Comparison of ENCODE assay signal across 1 cellular context in the genomic region with DNA sequence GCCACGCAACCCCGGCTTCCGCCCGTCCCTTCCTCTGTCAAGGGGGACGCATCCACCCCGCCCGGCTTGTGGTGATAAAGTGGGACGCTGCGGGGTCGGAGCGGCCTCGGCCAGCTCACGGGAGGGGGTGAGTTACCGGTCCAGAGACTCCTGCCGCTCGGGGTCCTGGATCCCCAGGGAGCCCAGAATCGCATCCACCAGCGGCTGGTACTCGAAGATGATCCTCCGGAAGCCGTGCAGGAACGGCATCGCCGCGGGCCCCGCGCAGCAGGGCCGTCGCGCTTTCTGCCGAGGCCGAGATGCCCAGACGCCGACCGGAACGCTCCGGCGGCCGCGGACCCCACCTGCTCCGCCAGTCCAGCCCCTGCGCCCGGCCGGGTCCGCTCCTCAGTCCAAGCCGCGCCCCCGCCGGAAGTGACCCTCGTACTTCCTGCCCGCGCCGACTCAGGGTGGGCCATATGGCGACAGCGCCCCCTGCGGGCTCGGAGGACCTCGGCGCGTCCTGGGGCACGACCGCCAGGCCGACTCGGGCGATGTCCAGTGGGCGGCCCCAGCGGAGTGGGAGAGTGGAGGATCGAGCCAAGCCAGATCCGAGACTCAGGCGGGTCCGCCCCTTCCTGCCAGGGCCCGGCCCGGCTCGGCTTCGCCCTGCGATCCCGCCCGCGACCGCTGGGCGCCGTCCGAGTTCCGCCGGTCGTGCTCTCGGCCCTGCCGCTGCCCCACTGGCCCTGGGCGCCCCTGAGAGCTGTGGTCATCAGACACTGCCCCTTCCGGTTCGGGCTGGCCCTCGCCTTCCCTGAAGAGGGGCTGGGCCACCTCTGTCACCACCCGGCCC.
A peak's percentile ranks its signal among the peaks of the same experiment; 100 is the strongest.
TF ChIP-seq lines count a peak whose summit lies in the region.

A gene with protein sequence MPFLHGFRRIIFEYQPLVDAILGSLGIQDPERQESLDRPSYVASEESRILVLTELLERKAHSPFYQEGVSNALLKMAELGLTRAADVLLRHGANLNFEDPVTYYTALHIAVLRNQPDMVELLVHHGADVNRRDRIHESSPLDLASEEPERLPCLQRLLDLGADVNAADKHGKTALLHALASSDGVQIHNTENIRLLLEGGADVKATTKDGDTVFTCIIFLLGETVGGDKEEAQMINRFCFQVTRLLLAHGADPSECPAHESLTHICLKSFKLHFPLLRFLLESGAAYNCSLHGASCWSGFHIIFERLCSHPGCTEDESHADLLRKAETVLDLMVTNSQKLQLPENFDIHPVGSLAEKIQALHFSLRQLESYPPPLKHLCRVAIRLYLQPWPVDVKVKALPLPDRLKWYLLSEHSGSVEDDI (minus strand): TSS at position 401 of the 835 bp plus-strand sequence. CDS start 152 bp downstream, at position 249.

TF ChIP-seq in HepG2, 621 proteins besides CTCF, POLR2A, EP300 and RAD21 (continues in another document):
- peak; percentile 66 for TF ChIP-seq ZNF609 (CRISPR knock-in tag; IDR thresholded peaks at IDR 0.05; ENCODE audit: borderline replicate concordance)
- TF ChIP-seq, protein P1, sequence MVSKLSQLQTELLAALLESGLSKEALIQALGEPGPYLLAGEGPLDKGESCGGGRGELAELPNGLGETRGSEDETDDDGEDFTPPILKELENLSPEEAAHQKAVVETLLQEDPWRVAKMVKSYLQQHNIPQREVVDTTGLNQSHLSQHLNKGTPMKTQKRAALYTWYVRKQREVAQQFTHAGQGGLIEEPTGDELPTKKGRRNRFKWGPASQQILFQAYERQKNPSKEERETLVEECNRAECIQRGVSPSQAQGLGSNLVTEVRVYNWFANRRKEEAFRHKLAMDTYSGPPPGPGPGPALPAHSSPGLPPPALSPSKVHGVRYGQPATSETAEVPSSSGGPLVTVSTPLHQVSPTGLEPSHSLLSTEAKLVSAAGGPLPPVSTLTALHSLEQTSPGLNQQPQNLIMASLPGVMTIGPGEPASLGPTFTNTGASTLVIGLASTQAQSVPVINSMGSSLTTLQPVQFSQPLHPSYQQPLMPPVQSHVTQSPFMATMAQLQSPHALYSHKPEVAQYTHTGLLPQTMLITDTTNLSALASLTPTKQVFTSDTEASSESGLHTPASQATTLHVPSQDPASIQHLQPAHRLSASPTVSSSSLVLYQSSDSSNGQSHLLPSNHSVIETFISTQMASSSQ (IDR thresholded peaks at IDR 0.05; ENCODE audit: low read depth): no peak
- TF ChIP-seq, protein P1 (CRISPR knock-in tag; IDR thresholded peaks at IDR 0.05; ENCODE audit: borderline replicate concordance): peak; percentile 74; the same call in 1 of the 2 replicates
- TF ChIP-seq, protein P2, sequence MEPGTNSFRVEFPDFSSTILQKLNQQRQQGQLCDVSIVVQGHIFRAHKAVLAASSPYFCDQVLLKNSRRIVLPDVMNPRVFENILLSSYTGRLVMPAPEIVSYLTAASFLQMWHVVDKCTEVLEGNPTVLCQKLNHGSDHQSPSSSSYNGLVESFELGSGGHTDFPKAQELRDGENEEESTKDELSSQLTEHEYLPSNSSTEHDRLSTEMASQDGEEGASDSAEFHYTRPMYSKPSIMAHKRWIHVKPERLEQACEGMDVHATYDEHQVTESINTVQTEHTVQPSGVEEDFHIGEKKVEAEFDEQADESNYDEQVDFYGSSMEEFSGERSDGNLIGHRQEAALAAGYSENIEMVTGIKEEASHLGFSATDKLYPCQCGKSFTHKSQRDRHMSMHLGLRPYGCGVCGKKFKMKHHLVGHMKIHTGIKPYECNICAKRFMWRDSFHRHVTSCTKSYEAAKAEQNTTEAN (CRISPR knock-in tag; conservative IDR thresholded peaks at IDR 0.05): peak; percentile 65; the same call in 1 of the 2 replicates
- TF ChIP-seq ZNF605 (CRISPR knock-in tag; IDR thresholded peaks at IDR 0.05): peak; percentile 36; the same call in 1 of the 2 replicates
- TF ChIP-seq SOX5 (CRISPR knock-in tag; IDR thresholded peaks at IDR 0.05; ENCODE audit: borderline replicate concordance): peak; percentile 64; the same call in 1 of the 2 replicates
- TF ChIP-seq GTF3A (CRISPR knock-in tag; conservative IDR thresholded peaks at IDR 0.05): peak; percentile 84; the same call in 1 of the 2 replicates
- peak; percentile 67; the same call in 1 of the 2 replicates for TF ChIP-seq BCL6 (CRISPR knock-in tag; IDR thresholded peaks at IDR 0.05)
- TF ChIP-seq ZMYM3 (CRISPR knock-in tag; IDR thresholded peaks at IDR 0.05): peak; percentile 65; the same call in 1 of the 2 replicates
- TF ChIP-seq ARNTL (CRISPR knock-in tag; IDR thresholded peaks at IDR 0.05): peak; percentile 61
- TF ChIP-seq TGIF2 (CRISPR knock-in tag; IDR thresholded peaks at IDR 0.05): peak; percentile 42; the same call in 1 of the 2 replicates
- TF ChIP-seq ZNF503 (CRISPR knock-in tag; IDR thresholded peaks at IDR 0.05): peak; percentile 63; the same call in 1 of the 2 replicates
- TF ChIP-seq HNRNPLL (IDR thresholded peaks at IDR 0.05; ENCODE audit: low read depth, low read length, poor library complexity, severe bottlenecking): peak; percentile 58
- no peak for TF ChIP-seq PHB2 (IDR thresholded peaks at IDR 0.05; ENCODE audit: partially characterized antibody)
- TF ChIP-seq, protein P3, sequence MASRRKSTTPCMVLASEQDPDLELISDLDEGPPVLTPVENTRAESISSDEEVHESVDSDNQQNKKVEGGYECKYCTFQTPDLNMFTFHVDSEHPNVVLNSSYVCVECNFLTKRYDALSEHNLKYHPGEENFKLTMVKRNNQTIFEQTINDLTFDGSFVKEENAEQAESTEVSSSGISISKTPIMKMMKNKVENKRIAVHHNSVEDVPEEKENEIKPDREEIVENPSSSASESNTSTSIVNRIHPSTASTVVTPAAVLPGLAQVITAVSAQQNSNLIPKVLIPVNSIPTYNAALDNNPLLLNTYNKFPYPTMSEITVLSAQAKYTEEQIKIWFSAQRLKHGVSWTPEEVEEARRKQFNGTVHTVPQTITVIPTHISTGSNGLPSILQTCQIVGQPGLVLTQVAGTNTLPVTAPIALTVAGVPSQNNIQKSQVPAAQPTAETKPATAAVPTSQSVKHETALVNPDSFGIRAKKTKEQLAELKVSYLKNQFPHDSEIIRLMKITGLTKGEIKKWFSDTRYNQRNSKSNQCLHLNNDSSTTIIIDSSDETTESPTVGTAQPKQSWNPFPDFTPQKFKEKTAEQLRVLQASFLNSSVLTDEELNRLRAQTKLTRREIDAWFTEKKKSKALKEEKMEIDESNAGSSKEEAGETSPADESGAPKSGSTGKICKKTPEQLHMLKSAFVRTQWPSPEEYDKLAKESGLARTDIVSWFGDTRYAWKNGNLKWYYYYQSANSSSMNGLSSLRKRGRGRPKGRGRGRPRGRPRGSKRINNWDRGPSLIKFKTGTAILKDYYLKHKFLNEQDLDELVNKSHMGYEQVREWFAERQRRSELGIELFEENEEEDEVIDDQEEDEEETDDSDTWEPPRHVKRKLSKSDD (CRISPR knock-in tag; IDR thresholded peaks at IDR 0.05; ENCODE audit: low read depth): peak; percentile 96
- TF ChIP-seq ZNF747 (CRISPR knock-in tag; IDR thresholded peaks at IDR 0.05; ENCODE audit: borderline replicate concordance): peak; percentile 90; the same call in 1 of the 2 replicates
- no peak for TF ChIP-seq EZH2 (conservative IDR thresholded peaks at IDR 0.05; ENCODE audit: low read depth, low read length)
- peak; percentile 90 for TF ChIP-seq RBFOX2 (IDR thresholded peaks at IDR 0.05; ENCODE audit: low read depth, low read length)
- TF ChIP-seq, protein P4, sequence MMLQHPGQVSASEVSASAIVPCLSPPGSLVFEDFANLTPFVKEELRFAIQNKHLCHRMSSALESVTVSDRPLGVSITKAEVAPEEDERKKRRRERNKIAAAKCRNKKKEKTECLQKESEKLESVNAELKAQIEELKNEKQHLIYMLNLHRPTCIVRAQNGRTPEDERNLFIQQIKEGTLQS (CRISPR knock-in tag; IDR thresholded peaks at IDR 0.05): peak; percentile 17; the same call in 1 of the 2 replicates
- TF ChIP-seq ZFP37 (CRISPR knock-in tag; IDR thresholded peaks at IDR 0.05; ENCODE audit: borderline replicate concordance): no peak; the same call in 1 of the 2 replicates
- no peak for TF ChIP-seq HOXA7 (CRISPR knock-in tag; IDR thresholded peaks at IDR 0.05)
- no peak for TF ChIP-seq REXO4 (CRISPR knock-in tag; IDR thresholded peaks at IDR 0.05; ENCODE audit: borderline replicate concordance)
- TF ChIP-seq, protein P5, sequence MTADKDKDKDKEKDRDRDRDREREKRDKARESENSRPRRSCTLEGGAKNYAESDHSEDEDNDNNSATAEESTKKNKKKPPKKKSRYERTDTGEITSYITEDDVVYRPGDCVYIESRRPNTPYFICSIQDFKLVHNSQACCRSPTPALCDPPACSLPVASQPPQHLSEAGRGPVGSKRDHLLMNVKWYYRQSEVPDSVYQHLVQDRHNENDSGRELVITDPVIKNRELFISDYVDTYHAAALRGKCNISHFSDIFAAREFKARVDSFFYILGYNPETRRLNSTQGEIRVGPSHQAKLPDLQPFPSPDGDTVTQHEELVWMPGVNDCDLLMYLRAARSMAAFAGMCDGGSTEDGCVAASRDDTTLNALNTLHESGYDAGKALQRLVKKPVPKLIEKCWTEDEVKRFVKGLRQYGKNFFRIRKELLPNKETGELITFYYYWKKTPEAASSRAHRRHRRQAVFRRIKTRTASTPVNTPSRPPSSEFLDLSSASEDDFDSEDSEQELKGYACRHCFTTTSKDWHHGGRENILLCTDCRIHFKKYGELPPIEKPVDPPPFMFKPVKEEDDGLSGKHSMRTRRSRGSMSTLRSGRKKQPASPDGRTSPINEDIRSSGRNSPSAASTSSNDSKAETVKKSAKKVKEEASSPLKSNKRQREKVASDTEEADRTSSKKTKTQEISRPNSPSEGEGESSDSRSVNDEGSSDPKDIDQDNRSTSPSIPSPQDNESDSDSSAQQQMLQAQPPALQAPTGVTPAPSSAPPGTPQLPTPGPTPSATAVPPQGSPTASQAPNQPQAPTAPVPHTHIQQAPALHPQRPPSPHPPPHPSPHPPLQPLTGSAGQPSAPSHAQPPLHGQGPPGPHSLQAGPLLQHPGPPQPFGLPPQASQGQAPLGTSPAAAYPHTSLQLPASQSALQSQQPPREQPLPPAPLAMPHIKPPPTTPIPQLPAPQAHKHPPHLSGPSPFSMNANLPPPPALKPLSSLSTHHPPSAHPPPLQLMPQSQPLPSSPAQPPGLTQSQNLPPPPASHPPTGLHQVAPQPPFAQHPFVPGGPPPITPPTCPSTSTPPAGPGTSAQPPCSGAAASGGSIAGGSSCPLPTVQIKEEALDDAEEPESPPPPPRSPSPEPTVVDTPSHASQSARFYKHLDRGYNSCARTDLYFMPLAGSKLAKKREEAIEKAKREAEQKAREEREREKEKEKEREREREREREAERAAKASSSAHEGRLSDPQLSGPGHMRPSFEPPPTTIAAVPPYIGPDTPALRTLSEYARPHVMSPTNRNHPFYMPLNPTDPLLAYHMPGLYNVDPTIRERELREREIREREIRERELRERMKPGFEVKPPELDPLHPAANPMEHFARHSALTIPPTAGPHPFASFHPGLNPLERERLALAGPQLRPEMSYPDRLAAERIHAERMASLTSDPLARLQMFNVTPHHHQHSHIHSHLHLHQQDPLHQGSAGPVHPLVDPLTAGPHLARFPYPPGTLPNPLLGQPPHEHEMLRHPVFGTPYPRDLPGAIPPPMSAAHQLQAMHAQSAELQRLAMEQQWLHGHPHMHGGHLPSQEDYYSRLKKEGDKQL (CRISPR knock-in tag; IDR thresholded peaks at IDR 0.05; ENCODE audit: low read depth): 0 out of 2 replicates have a peak, but pooled peaks have one; percentile 56
- TF ChIP-seq HMG20A (CRISPR knock-in tag; IDR thresholded peaks at IDR 0.05; ENCODE audit: borderline replicate concordance): peak; percentile 30; the same call in 1 of the 2 replicates
- peak; percentile 88 for TF ChIP-seq PHF8 (CRISPR knock-in tag; IDR thresholded peaks at IDR 0.05)
